10 cellular contexts compared by ENCODE assay signal in the genomic region with DNA sequence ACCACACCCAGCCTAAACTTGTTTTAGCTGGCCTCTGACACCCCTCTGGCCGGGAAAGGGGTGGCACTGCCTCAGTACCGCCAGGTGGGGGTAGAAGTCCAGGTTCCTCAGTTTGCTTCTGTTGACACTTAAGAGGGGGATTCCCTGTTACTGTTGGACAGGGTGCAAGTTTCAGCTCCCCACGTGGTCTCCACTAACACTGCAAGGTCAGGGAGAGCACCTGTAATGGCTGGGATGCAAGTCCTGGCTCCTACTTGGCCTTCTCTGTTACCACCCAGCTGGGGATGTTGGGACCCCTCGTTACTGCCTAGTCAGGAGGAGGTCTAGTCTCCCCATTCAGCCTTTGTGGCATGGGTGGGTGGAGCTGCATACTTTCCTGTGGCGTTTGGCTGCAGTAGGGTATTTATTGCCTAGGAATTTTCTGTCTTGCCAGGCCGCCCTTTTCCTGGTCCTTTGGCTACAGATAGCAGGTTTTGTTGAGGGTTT. TPM values are rescaled to one million over a fixed set of nuclear protein-coding genes. Genes with fewer than 3 reads are reported as not detected.
A peak's percentile ranks its signal among the peaks of the same experiment; 100 is the strongest.
DNase-seq lines count a peak whose midpoint lies in the region; ATAC-seq and TF ChIP-seq lines count a peak whose summit lies in the region.
"Had no signal": no experiment of that assay in that cellular context is flagged by ENCODE, and none has a peak within 500 bp of the region (broad histone marks: within the 10 kb centered on the region; RNA-seq: fewer than 3 reads in every experiment).

No MANE protein-coding gene starts in this region.

- no peak for TF ChIP-seq CTCF in A673 (conservative IDR thresholded peaks at IDR 0.05; ENCODE audit: low read depth, low read length)

- no peaks in the 10 kb centered on the region for H3K9me3 Mint-ChIP-seq in stimulated activated memory B cell treated with anti-CD40 and anti-IgM and Interleukin-4, amounts not matched to agents 10 μg/mL and 1 μg/mL and 100 μg/mL, for 72 hours
- H3K9me3 Mint-ChIP-seq in stimulated activated naive CD8-positive, alpha-beta T cell treated with anti-CD3 and anti-CD28 coated beads, Interleukin-15, amount 100 ng/mL, for 72 hours, result no peaks in the 10 kb centered on the region

- no peaks in the 10 kb centered on the region for H3K36me3 ChIP-seq in H7 (replicated peaks; ENCODE audit: control insufficient read depth, insufficient read depth, low read length)
- H3K36me3 ChIP-seq in A673 (ENCODE audit: insufficient read depth, low read length, poor library complexity, severe bottlenecking), result no peaks in the 10 kb centered on the region
- H3K36me3 ChIP-seq: ovary had no signal

- CTCF ChIA-PET in A673 (lab: Charles Lee), result no interaction called here

- H3K4me1 Mint-ChIP-seq in stimulated activated memory B cell treated with anti-CD40 and anti-IgM and Interleukin-4, amounts not matched to agents 10 μg/mL and 1 μg/mL and 100 μg/mL, for 72 hours, result no peaks in the 10 kb centered on the region
- H3K4me1 Mint-ChIP-seq in stimulated activated naive CD8-positive, alpha-beta T cell treated with anti-CD3 and anti-CD28 coated beads, Interleukin-15, amount 100 ng/mL, for 72 hours, result no peaks in the 10 kb centered on the region
- H3K4me1 Mint-ChIP-seq: CD4-positive, CD25-positive, alpha-beta regulatory T cell had no signal

- H3K4me3 ChIP-seq in H7 (ENCODE audit: insufficient read depth, low read depth, low read length), result no peak overlapping the region
- H3K4me3 ChIP-seq in A673 (ENCODE audit: low read depth, low read length, poor library complexity, severe bottlenecking), result no peak overlapping the region
- H3K4me3 ChIP-seq: ovary had no signal

- H3K27ac Mint-ChIP-seq in stimulated activated memory B cell treated with anti-CD40 and anti-IgM and Interleukin-4, amounts not matched to agents 10 μg/mL and 1 μg/mL and 100 μg/mL, for 72 hours, result no peak overlapping the region
- H3K27ac Mint-ChIP-seq in stimulated activated naive CD8-positive, alpha-beta T cell treated with anti-CD3 and anti-CD28 coated beads, Interleukin-15, amount 100 ng/mL, for 72 hours, result no peak overlapping the region
- H3K27ac Mint-ChIP-seq: CD4-positive, CD25-positive, alpha-beta regulatory T cell had no signal

- no peak overlapping the region for H3K4me3 Mint-ChIP-seq in stimulated activated memory B cell treated with anti-CD40 and anti-IgM and Interleukin-4, amounts not matched to agents 10 μg/mL and 1 μg/mL and 100 μg/mL, for 72 hours
- H3K4me3 Mint-ChIP-seq in stimulated activated naive CD8-positive, alpha-beta T cell treated with anti-CD3 and anti-CD28 coated beads, Interleukin-15, amount 100 ng/mL, for 72 hours, result no peak overlapping the region
- H3K4me3 Mint-ChIP-seq: CD4-positive, CD25-positive, alpha-beta regulatory T cell had no signal

- ATAC-seq in stimulated activated memory B cell treated with anti-CD40 and anti-IgM and Interleukin-4, amounts not matched to agents 10 μg/mL and 1 μg/mL and 100 μg/mL, for 72 hours, result peak; percentile 54
- ATAC-seq in stimulated activated naive CD8-positive, alpha-beta T cell treated with anti-CD3 and anti-CD28 coated beads, Interleukin-15, amount 100 ng/mL, for 72 hours, result no peak
- no peak for ATAC-seq in GM18519 (IDR thresholded peaks at IDR 0.05; ENCODE audit: low FRiP score, unreplicated experiment)

- peaks cover 23% of the 10 kb centered on the region for H3K4me1 ChIP-seq in A673 (ENCODE audit: insufficient read depth, low read length, poor library complexity, severe bottlenecking)

- POLR2A ChIA-PET in A673 (lab: Charles Lee; ENCODE audit: low non-redundant PET), result no interaction called here

- intact Hi-C loops in A673 (cut with micrococcal nuclease; ENCODE audit: unreplicated experiment), result no loop called here

- H3K36me3 Mint-ChIP-seq in stimulated activated memory B cell treated with anti-CD40 and anti-IgM and Interleukin-4, amounts not matched to agents 10 μg/mL and 1 μg/mL and 100 μg/mL, for 72 hours, result no peaks in the 10 kb centered on the region
- H3K36me3 Mint-ChIP-seq: CD4-positive, CD25-positive, alpha-beta regulatory T cell had no signal

- BruUV-seq in A673 (replicated peaks; lab: Mats Ljungman, UMichigan), result no TSS peak

- no peaks in the 10 kb centered on the region for H3K27me3 ChIP-seq in H7 (ENCODE audit: control insufficient read depth, insufficient read depth, low read length)
- H3K27me3 ChIP-seq in A673 (replicated peaks; ENCODE audit: insufficient read depth, low read depth, low read length, poor library complexity), result no peaks in the 10 kb centered on the region
- H3K27me3 ChIP-seq: ovary had no signal

- H3K27ac ChIP-seq in A673 (ENCODE audit: low read depth, low read length, poor library complexity, severe bottlenecking), result no peak overlapping the region
- H3K27ac ChIP-seq: ovary had no signal

- H3K9me3 ChIP-seq in A673 (ENCODE audit: low read depth, low read length, poor library complexity, severe bottlenecking), result no peaks in the 10 kb centered on the region
- H3K9me3 ChIP-seq: ovary had no signal

- H3K27me3 Mint-ChIP-seq in stimulated activated memory B cell treated with anti-CD40 and anti-IgM and Interleukin-4, amounts not matched to agents 10 μg/mL and 1 μg/mL and 100 μg/mL, for 72 hours, result peaks cover 23% of the 10 kb centered on the region
- H3K27me3 Mint-ChIP-seq in stimulated activated naive CD8-positive, alpha-beta T cell treated with anti-CD3 and anti-CD28 coated beads, Interleukin-15, amount 100 ng/mL, for 72 hours, result peaks cover 8% of the 10 kb centered on the region

- peak; percentile 80 for DNase-seq in H7
- peak; percentile 36 for DNase-seq in astrocyte of the hippocampus (ENCODE audit: low read depth, low spot score)
- DNase-seq in iPS-NIHi7 (ENCODE audit: extremely low spot score), result peak; percentile 57
- no peak for DNase-seq in A673 (ENCODE audit: low spot score)
- DNase-seq in stimulated activated naive CD8-positive, alpha-beta T cell treated with anti-CD3 and anti-CD28 coated beads, Interleukin-15, amount 100 ng/mL, for 72 hours, result no peak
- no peak for DNase-seq in activated CD4-positive, alpha-beta T cell treated with anti-CD3 and anti-CD28 coated beads for 4 hours
- DNase-seq: CD4-positive, CD25-positive, alpha-beta regulatory T cell had no signal

RNA-seq across cellular contexts. Expression of gene MFAP4, which starts 10.6 kb away (rescaled TPM):
- 22.2 and 24.8 TPM in 2 replicates for total RNA-seq in H7 (2014; rRNA removed; shearing (Covaris generic))
- total RNA-seq in A673 (2021), result 60.9 and 92.7 TPM in 2 replicates
- total RNA-seq: CD4-positive, CD25-positive, alpha-beta regulatory T cell had no signal

RNA-seq across cellular contexts. Expression of gene RNF112, which starts 13.4 kb away (rescaled TPM):
- 2.3 and 3.0 TPM in 2 replicates for total RNA-seq in H7 (2014; rRNA removed; shearing (Covaris generic))
- 0.09 and 0.57 TPM in 2 replicates for total RNA-seq in A673 (2021)

RNA-seq across cellular contexts. Expression of gene MAPK7, which starts 19.3 kb away (rescaled TPM):
- total RNA-seq in H7 (2014; rRNA removed; shearing (Covaris generic)), result 26.1 and 30.4 TPM in 2 replicates
- total RNA-seq in A673 (2021), result 40.0 and 55.8 TPM in 2 replicates

RNA-seq across cellular contexts. Expression of gene B9D1, which starts 35.1 kb away (rescaled TPM):
- total RNA-seq in H7 (2014; rRNA removed; shearing (Covaris generic)), result 61.5 and 63.5 TPM in 2 replicates
- 37.0 and 45.2 TPM in 2 replicates for total RNA-seq in A673 (2021)

Comparison
In these comparisons a context has a peak if more than half of its experiments do, and no peak if none do; other contexts are left out.
1. DNase-seq: peak in H7 (single experiment), astrocyte of the hippocampus (single experiment) and iPS-NIHi7 (single experiment); none in A673 (single experiment), stimulated activated naive CD8-positive, alpha-beta T cell treated with anti-CD3 and anti-CD28 coated beads, Interleukin-15, amount 100 ng/mL, for 72 hours (0 of 2) and activated CD4-positive, alpha-beta T cell treated with anti-CD3 and anti-CD28 coated beads for 4 hours (0 of 2).